ENCODE assay signal across 23 cellular contexts in genomic region chr9:129615407-129616285, GRCh38. TPM values are rescaled to one million over a fixed set of nuclear protein-coding genes. Genes with fewer than 3 reads are reported as not detected.
"Had no signal": no experiment of that assay in that cellular context is flagged by ENCODE, and none has a peak within 500 bp of the region (broad histone marks: within the 10 kb centered on the region; RNA-seq: fewer than 3 reads in every experiment).

No MANE protein-coding gene starts in this region.

- H2AFZ ChIP-seq: PC-9 had no signal

- H3K27ac ChIP-seq: breast epithelium, PC-9 had no signal

- H3K4me3 ChIP-seq: breast epithelium, PC-9 had no signal

- H3K9me3 ChIP-seq: breast epithelium had no signal

- H3K4me2 ChIP-seq: PC-9 had no signal

- H3K36me3 ChIP-seq: breast epithelium had no signal

- ATAC-seq: activated CD8-positive, alpha-beta T cell treated with anti-CD3 and anti-CD28 coated beads, Interleukin-2, amount 10 ng/mL, durations not matched to agents 7 days and 5 days; T-helper 17 cell; WTC11 had no signal

- DNase-seq: activated CD4-positive, alpha-beta T cell treated with anti-CD3 and anti-CD28 coated beads for 48 hours; activated CD4-positive, alpha-beta T cell treated with anti-CD3 and anti-CD28 coated beads, Interleukin-2, amount 50 U/mL, for 4 hours; activated CD4-positive, CD25-positive, alpha-beta regulatory T cell treated with anti-CD3 and anti-CD28 coated beads, Interleukin-2, amount 50 U/mL, for 72 hours; activated CD8-positive, alpha-beta T cell treated with anti-CD3 and anti-CD28 coated beads, Interleukin-2, amount 10 ng/mL, durations not matched to agents 7 days and 5 days; activated effector memory CD4-positive, alpha-beta T cell treated with Interleukin-2 at 50 U/mL for 16 hours; activated naive CD4-positive, alpha-beta T cell; activated T-cell treated with anti-CD3 and anti-CD28 coated beads, Interleukin-2, amount 50 U/mL, for 24 hours; aorta; caudate nucleus; MM.1S; NCI-H1105 treated with DMSO at 0.1 percent for 48 hours; NCI-H1436 treated with DMSO at 0.1 percent for 48 hours; NCI-H187; NCI-H2081; NCI-H510A treated with DMSO at 0.1 percent for 48 hours; NCI-H69; PC-9; SIG-M5; T-helper 17 cell; T-helper 9 cell had no signal

- H3K27me3 ChIP-seq: breast epithelium had no signal

RNA-seq across cellular contexts. Expression of gene C9orf50, which starts 5.3 kb away (rescaled TPM):
- total RNA-seq: activated CD8-positive, alpha-beta T cell treated with anti-CD3 and anti-CD28 coated beads, Interleukin-2, amount 10 ng/mL, durations not matched to agents 7 days and 5 days; activated T-helper 1 cell treated with anti-CD3 and anti-CD28 coated beads, Interleukin-12 subunit alpha, Interleukin-12 subunit beta, Interleukin-2, Interleukin-4 antibody, amounts not matched to agents 30 ng/mL and 10 ng/mL and 1 ng/mL, durations not matched to agents 14 hours and 24 hours and 36 hours; PC-9; T-helper 17 cell had no signal

RNA-seq across cellular contexts. Expression of gene PRRX2, which starts 49.8 kb away (rescaled TPM):
- total RNA-seq: T-helper 17 cell had no signal
